In the genomic region with DNA sequence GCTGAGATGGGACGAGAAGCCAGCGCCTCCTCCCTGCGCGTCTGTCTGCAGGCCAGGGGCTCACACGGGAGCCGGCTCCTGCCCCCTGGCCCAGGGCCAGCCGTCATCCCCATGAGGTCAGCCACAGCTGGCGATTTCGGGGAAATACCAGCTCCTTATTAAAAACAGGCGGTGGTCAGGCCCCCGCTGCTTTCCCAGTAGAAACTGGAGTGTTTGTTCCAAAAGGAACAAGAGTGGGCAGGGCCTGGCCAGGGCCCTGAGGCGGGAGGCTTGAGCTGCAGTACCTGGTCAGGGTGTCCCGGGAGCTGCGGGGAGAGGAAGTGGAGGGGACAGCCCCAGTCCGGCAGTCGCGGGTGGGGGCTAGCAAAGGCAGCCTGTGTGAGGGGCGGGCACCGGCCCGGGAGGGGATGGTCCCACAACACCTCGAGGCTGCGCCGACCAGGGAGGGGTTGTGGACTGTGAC, we compare ENCODE assay signal across 8 cellular contexts. TPM values are rescaled to one million over a fixed set of nuclear protein-coding genes. Genes with fewer than 3 reads are reported as not detected.
DNase-seq lines count a peak whose midpoint lies in the region; ATAC-seq, FAIRE-seq and TF ChIP-seq lines count a peak whose summit lies in the region.

No MANE protein-coding gene starts in this region.

- no peaks in the 10 kb centered on the region for H3K79me2 ChIP-seq in keratinocyte (ENCODE audit: control insufficient read depth, insufficient read depth, low read length)

- H3K4me3 Mint-ChIP-seq in CD14-positive monocyte (peak overlapping the region; percentile 79 to 91), IgD-negative memory B cell (peak overlapping the region; percentile 60 to 92 (median 87)), MCF 10A (ENCODE audit: unreplicated experiment) (peak overlapping the region; percentile 52)

- H3K9me3 ChIP-seq in keratinocyte (ENCODE audit: control insufficient read depth, low read depth, low read length) (no peaks in the 10 kb centered on the region), spleen (peaks cover 6 to 29% (median 24%) of the 10 kb centered on the region in 8 donors)

- H3K9me3 Mint-ChIP-seq in CD14-positive monocyte (peaks cover 11 to 19% (median 15%) of the 10 kb centered on the region in 7 donors), IgD-negative memory B cell (peaks cover 7 to 23% (median 8%) of the 10 kb centered on the region in 3 donors), MCF 10A (ENCODE audit: unreplicated experiment) (peaks cover 15% of the 10 kb centered on the region)

- ATAC-seq in GM19463 (IDR thresholded peaks at IDR 0.05; ENCODE audit: unreplicated experiment): peak; percentile 45

- BruUV-seq in MCF 10A (replicated peaks; lab: Mats Ljungman, UMichigan): no TSS peak

- H3K27me3 ChIP-seq in keratinocyte (ENCODE audit: control insufficient read depth, extremely low read depth, insufficient read depth, low read length): peaks cover 14% of the 10 kb centered on the region
- peaks cover 0 to 25% (median 0%) of the 10 kb centered on the region in 7 donors for H3K27me3 ChIP-seq in spleen (replicated peaks in 1 of 7)

- POLR2A ChIA-PET in MCF 10A (lab: Yijun Ruan, JAX): no interaction called here

- peaks cover 10 to 30% (median 20%) of the 10 kb centered on the region in 3 donors for H3K27me3 Mint-ChIP-seq in CD14-positive monocyte (ENCODE audit: low read depth in 3 of 3)
- peaks cover 3% of the 10 kb centered on the region for H3K27me3 Mint-ChIP-seq in IgD-negative memory B cell
- peaks cover 41% of the 10 kb centered on the region for H3K27me3 Mint-ChIP-seq in MCF 10A (ENCODE audit: insufficient read depth, unreplicated experiment)

- H4K20me1 ChIP-seq in keratinocyte (ENCODE audit: control insufficient read depth, extremely low read depth, insufficient read depth, low read length): no peaks in the 10 kb centered on the region

- CTCF ChIA-PET in MCF 10A (lab: Yijun Ruan, JAX): interaction anchor here (0.6 to 1.2 kb wide), 2 partner anchors 13 to 768 kb away, joined by 3 to 5 read pairs; no protein-coding TSS in a partner anchor

- DNase-seq in CD14-positive monocyte (ENCODE audit: low spot score) (peak; percentile 49), MCF 10A (ENCODE audit: unreplicated experiment) (peak; percentile 28), keratinocyte (ENCODE audit: low read depth, low spot score) (no peak), spleen (no peak), NCI-H1930 (lab: John Stamatoyannopoulos, UW) (no peak), HK-2 (ENCODE audit: unreplicated experiment) (no peak)

- TF ChIP-seq POLR2A in spleen (IDR thresholded peaks at IDR 0.05): no peak

- H3K4me1 ChIP-seq in keratinocyte (ENCODE audit: control insufficient read depth, extremely low read depth, insufficient read depth, low read length) (peaks cover 5% of the 10 kb centered on the region), spleen (peaks cover 4 to 32% (median 20%) of the 10 kb centered on the region in 6 donors)

- 4 to 21% (median 6%) methylated on average over 15 to 23 of the region's 23 CpGs for WGBS in spleen, 5 donors

- no peak for FAIRE-seq in keratinocyte (lab: Jason Lieb, UNC)

- peak overlapping the region; percentile 91 for H2AFZ ChIP-seq in keratinocyte (ENCODE audit: control insufficient read depth, low read length)

- H3K4me2 ChIP-seq in keratinocyte (ENCODE audit: control insufficient read depth, extremely low read depth, insufficient read depth, low read depth, low read length): peak overlapping the region; percentile 69

- no peaks in the 10 kb centered on the region for H3K36me3 Mint-ChIP-seq in CD14-positive monocyte
- peaks cover 3% of the 10 kb centered on the region for H3K36me3 Mint-ChIP-seq in IgD-negative memory B cell
- no peaks in the 10 kb centered on the region for H3K36me3 Mint-ChIP-seq in MCF 10A (ENCODE audit: insufficient read depth, unreplicated experiment)

- H3K4me1 Mint-ChIP-seq in CD14-positive monocyte: peaks cover 13% of the 10 kb centered on the region
- H3K4me1 Mint-ChIP-seq in IgD-negative memory B cell: peaks cover 2 to 5% (median 4%) of the 10 kb centered on the region in 3 donors
- H3K4me1 Mint-ChIP-seq in MCF 10A (ENCODE audit: insufficient read depth, unreplicated experiment): no peaks in the 10 kb centered on the region

- peak overlapping the region; percentile 58 for H3K9ac ChIP-seq in keratinocyte (ENCODE audit: control insufficient read depth, extremely low read depth, insufficient read depth, low read length)

- H3K36me3 ChIP-seq in keratinocyte (ENCODE audit: control insufficient read depth in 2 of 2, extremely low read depth in 1 of 2, insufficient read depth in 2 of 2, low read length in 2 of 2): no peaks in the 10 kb centered on the region
- no peaks in the 10 kb centered on the region for H3K36me3 ChIP-seq in spleen

- H3K9me1 ChIP-seq in keratinocyte (ENCODE audit: control insufficient read depth, extremely low read depth, insufficient read depth, low read length): no peaks in the 10 kb centered on the region

- TF ChIP-seq CTCF in CD14-positive monocyte (IDR thresholded peaks at IDR 0.05): no peak
- TF ChIP-seq CTCF in MCF 10A (IDR thresholded peaks at IDR 0.05; ENCODE audit: unreplicated experiment): no peak
- TF ChIP-seq CTCF in keratinocyte (optimal IDR thresholded peaks at IDR 0.05 in 1 of 3, IDR thresholded peaks at IDR 0.05 in 1 of 3, conservative IDR thresholded peaks at IDR 0.05 in 1 of 3; ENCODE audit: extremely low read depth in 1 of 3, insufficient read depth in 2 of 3, low read length in 3 of 3): no peak
- no peak for TF ChIP-seq CTCF in spleen (IDR thresholded peaks at IDR 0.05 in 8 of 11, conservative IDR thresholded peaks at IDR 0.05 in 3 of 11)

- H3K27ac Mint-ChIP-seq in CD14-positive monocyte (peak overlapping the region in 1 of 7 donors; percentile 50), IgD-negative memory B cell (no peak overlapping the region), MCF 10A (ENCODE audit: low read depth, unreplicated experiment) (peak overlapping the region; percentile 49)

- intact Hi-C loops in CD14-positive monocyte (cut with micrococcal nuclease): no loop called here
- intact Hi-C loops in MCF 10A (cut with micrococcal nuclease): loop anchor here (5.0 kb wide), 1 partner anchor 52 kb away; no protein-coding TSS in a partner anchor
- intact Hi-C loops in spleen (cut with DNase I; ENCODE audit: low total_unique reads): no loop called here

- dilution Hi-C loops in keratinocyte (cut with MboI; ENCODE audit: extremely low pct_ligation_motif_present, low sequenced_read_pairs): no loop called here

- H3K4me3 ChIP-seq in keratinocyte (ENCODE audit: control insufficient read depth in 2 of 3, extremely low read depth in 1 of 3, insufficient read depth in 2 of 3, low read depth in 1 of 3, low read length in 3 of 3): peak overlapping the region; percentile 29 to 55 (median 29)
- peak overlapping the region; percentile 22 to 72 (median 52) for H3K4me3 ChIP-seq in spleen

- H3K27ac ChIP-seq in keratinocyte (ENCODE audit: control insufficient read depth, insufficient read depth, low read length) (no peak overlapping the region), spleen (peak overlapping the region; percentile 3 to 82 (median 60))

RNA-seq across cellular contexts. Expression of gene MYL3, which starts 17.8 kb away (rescaled TPM):
- polyA plus RNA-seq in CD14-positive monocyte (not detected), IgD-negative memory B cell (not detected), keratinocyte (not detected in 3 replicates), spleen (1 to 10 TPM; 2.6 to 6.7 (median 5.3) TPM)
- total RNA-seq in MCF 10A (2022) (not detected in 2 replicates), spleen (10 to 100 TPM in 2 of 7 donors, 1 to 10 TPM in 5; 1.9 to 16.2 (median 7.3) TPM)
- polyA plus RNA-seq in keratinocyte (2011; ENCODE audit: low read depth): not detected
- polyA plus RNA-seq in keratinocyte (2011; cell fraction: cytosol; rRNA removed): not detected in 2 replicates
- polyA plus RNA-seq in keratinocyte (2011; cell fraction: nucleus; rRNA removed): not detected in 2 replicates
- polyA plus RNA-seq in keratinocyte (2012; ENCODE audit: low replicate concordance): not detected in 2 replicates
- polyA minus RNA-seq in keratinocyte: not detected in 3 replicates
- not detected for polyA minus RNA-seq in keratinocyte (2011; cell fraction: cytosol; rRNA and poly(A)+ RNA removed)
- not detected in 2 replicates for polyA minus RNA-seq in keratinocyte (2011; cell fraction: nucleus; rRNA and poly(A)+ RNA removed)

RNA-seq across cellular contexts. Expression of gene PTH1R, which starts 32.1 kb away (rescaled TPM):
- polyA plus RNA-seq in CD14-positive monocyte: not detected
- not detected for polyA plus RNA-seq in IgD-negative memory B cell
- not detected in 2 replicates for total RNA-seq in MCF 10A (2022)
- polyA plus RNA-seq in keratinocyte: not detected in 3 replicates
- polyA plus RNA-seq in keratinocyte (2011; ENCODE audit: low read depth): not detected
- polyA plus RNA-seq in keratinocyte (2011; cell fraction: cytosol; rRNA removed): not detected in 2 replicates
- polyA plus RNA-seq in keratinocyte (2011; cell fraction: nucleus; rRNA removed): not detected in 2 replicates
- polyA plus RNA-seq in keratinocyte (2012; ENCODE audit: low replicate concordance): not detected in 2 replicates
- not detected in 3 replicates for polyA minus RNA-seq in keratinocyte
- not detected for polyA minus RNA-seq in keratinocyte (2011; cell fraction: cytosol; rRNA and poly(A)+ RNA removed)
- not detected in 2 replicates for polyA minus RNA-seq in keratinocyte (2011; cell fraction: nucleus; rRNA and poly(A)+ RNA removed)
- total RNA-seq in spleen: 10 to 100 TPM in 6 of 7 donors, 1 to 10 TPM in 1; 5.1 to 38.7 (median 21.9) TPM
- 100 to 1,000 TPM in 1 of 3 donors, 10 to 100 TPM in 2; 61.8 to 190 (median 67.1) TPM for polyA plus RNA-seq in spleen

Comparison
In these comparisons a context has a peak if more than half of its experiments do, and no peak if none do; other contexts are left out.
1. DNase-seq: peak in CD14-positive monocyte (single experiment) and MCF 10A (single experiment); none in keratinocyte (single experiment), spleen (single experiment), NCI-H1930 (0 of 2) and HK-2 (single experiment).
2. RNA of gene PTH1R, which starts 32.1 kb away (polyA plus RNA-seq): 61.8 to 190 TPM in spleen; not detected in CD14-positive monocyte, not detected in IgD-negative memory B cell (single experiment) and not detected in keratinocyte; every median in the first group is over 10 times any median in the second.
3. Peak in every context shown above with its lines, with median percentiles within 50 percentile points of each other: H3K4me3 Mint-ChIP-seq.